10 cellular contexts compared by ENCODE assay signal in genomic region chr5:139181835-139182452, GRCh38. TPM values are rescaled to one million over a fixed set of nuclear protein-coding genes. Genes with fewer than 3 reads are reported as not detected.
DNase-seq lines count a peak whose midpoint lies in the region; ATAC-seq, FAIRE-seq and TF ChIP-seq lines count a peak whose summit lies in the region.
"Had no signal": no experiment of that assay in that cellular context is flagged by ENCODE, and none has a peak within 500 bp of the region (broad histone marks: within the 10 kb centered on the region; RNA-seq: fewer than 3 reads in every experiment).

No MANE protein-coding gene starts in this region.

- H3K27me3 ChIP-seq in HCT116 (ENCODE audit: insufficient read depth, low read length) (no peaks in the 10 kb centered on the region), Caco-2 (replicated peaks; ENCODE audit: control insufficient read depth, insufficient read depth, low read length) (no peaks in the 10 kb centered on the region), GM23338 (ENCODE audit: insufficient read depth) (no peaks in the 10 kb centered on the region)

- FAIRE-seq in A549 (lab: Jason Lieb, UNC), result no peak

- H3K4me2 ChIP-seq in A549 (peak overlapping the region; percentile 43; the same call in 2 of the 3 replicates), HCT116 (ENCODE audit: low read length) (peak overlapping the region; percentile 40), GM23338 (no peak overlapping the region)

- POLR2A ChIA-PET in A549 (lab: Yijun Ruan, JAX) (no interaction called here), HCT116 (lab: Charles Lee) (no interaction called here), Caco-2 (lab: Charles Lee) (interaction anchor here (0.6 kb wide), 2 partner anchors 10 to 111 kb away, joined by 6 to 9 read pairs; no protein-coding TSS in a partner anchor)

- no peak for TF ChIP-seq EP300 in A549 (IDR thresholded peaks at IDR 0.05)

- H3F3A ChIP-seq in GM23338 (replicated peaks; ENCODE audit: low read depth), result no peaks in the 10 kb centered on the region

- TF ChIP-seq RAD21 in A549 (conservative IDR thresholded peaks at IDR 0.05 in 1 of 2, IDR thresholded peaks at IDR 0.05 in 1 of 2) (no peak), HCT116 (IDR thresholded peaks at IDR 0.05; ENCODE audit: low read depth) (no peak)

- intact Hi-C loops in HCT116 (cut with micrococcal nuclease) (no loop called here), left colon (cut with DNase I, micrococcal nuclease) (no loop called here), Caco-2 (cut with micrococcal nuclease; ENCODE audit: unreplicated experiment) (no loop called here)

- H3K4me1 Mint-ChIP-seq in Caco-2 (ENCODE audit: low read depth, unreplicated experiment) (peaks cover 10% of the 10 kb centered on the region), GM23338 (peaks cover 16% of the 10 kb centered on the region)

- H3K36me3 Mint-ChIP-seq in Caco-2 (ENCODE audit: insufficient read depth, unreplicated experiment), result peaks cover 3% of the 10 kb centered on the region
- H3K36me3 Mint-ChIP-seq in GM23338 (ENCODE audit: low read depth), result no peaks in the 10 kb centered on the region

- H2AFZ ChIP-seq in HCT116 (ENCODE audit: low read depth, low read length, poor library complexity, severe bottlenecking), result no peak overlapping the region
- no peak overlapping the region for H2AFZ ChIP-seq in GM23338

- H3K27me3 Mint-ChIP-seq in Caco-2 (ENCODE audit: insufficient read depth, unreplicated experiment) (no peaks in the 10 kb centered on the region), GM23338 (ENCODE audit: insufficient read depth, low read depth, poor library complexity) (peaks cover 2% of the 10 kb centered on the region)
- H3K27me3 Mint-ChIP-seq: CD8-positive, alpha-beta memory T cell had no signal

- H3K4me3 ChIP-seq in A549 (no peak overlapping the region), HCT116 (replicated peaks in 1 of 2; ENCODE audit: low read depth in 1 of 2, low read length in 2 of 2) (no peak overlapping the region), astrocyte of the spinal cord (ENCODE audit: low read depth, low read length) (no peak overlapping the region), Caco-2 (ENCODE audit: low read depth, low read length) (no peak overlapping the region), GM23338 (no peak overlapping the region)

- H3K9me3 Mint-ChIP-seq in Caco-2 (ENCODE audit: unreplicated experiment) (no peaks in the 10 kb centered on the region), GM23338 (no peaks in the 10 kb centered on the region)
- H3K9me3 Mint-ChIP-seq: CD8-positive, alpha-beta memory T cell had no signal

- H4K20me1 ChIP-seq in HCT116 (ENCODE audit: insufficient read depth) (no peaks in the 10 kb centered on the region), GM23338 (replicated peaks; ENCODE audit: insufficient read depth) (no peaks in the 10 kb centered on the region; the same call in 1 of the 2 replicates)

- no peak overlapping the region for H3K9ac ChIP-seq in HCT116 (ENCODE audit: low read length)

- RAD21 ChIA-PET in HCT116 (lab: Charles Lee; ENCODE audit: low non-redundant PET in 1 of 2, low total read pairs in 2 of 2, uncharacterized antibody in 2 of 2, unreplicated experiment in 2 of 2), result no interaction called here

- H3K36me3 ChIP-seq in HCT116 (ENCODE audit: control insufficient read depth in 1 of 2, insufficient read depth in 2 of 2, low read length in 2 of 2) (no peaks in the 10 kb centered on the region), Caco-2 (ENCODE audit: control insufficient read depth, insufficient read depth, low read length) (no peaks in the 10 kb centered on the region), GM23338 (ENCODE audit: insufficient read depth) (no peaks in the 10 kb centered on the region)

- TF ChIP-seq CTCF in A549 (IDR thresholded peaks at IDR 0.05) (no peak), HCT116 (IDR thresholded peaks at IDR 0.05 in 2 of 3, conservative IDR thresholded peaks at IDR 0.05 in 1 of 3; ENCODE audit: borderline replicate concordance in 1 of 3, insufficient read depth in 1 of 3, low read depth in 2 of 3, low read length in 2 of 3) (no peak), astrocyte of the spinal cord (IDR thresholded peaks at IDR 0.05; ENCODE audit: low read depth, low read length) (no peak), Caco-2 (IDR thresholded peaks at IDR 0.05; ENCODE audit: insufficient read depth in 1 of 2, low read depth in 1 of 2, low read length in 1 of 2, severe bottlenecking in 1 of 2, unreplicated experiment in 1 of 2) (no peak), GM23338 (conservative IDR thresholded peaks at IDR 0.05; ENCODE audit: low read depth in 2 of 2) (no peak)

- H3K79me2 ChIP-seq in HCT116 (ENCODE audit: insufficient read depth, low read length) (peaks cover 8% of the 10 kb centered on the region; the same call in 1 of the 2 replicates), GM23338 (replicated peaks; ENCODE audit: insufficient read depth) (no peaks in the 10 kb centered on the region)

- BruUV-seq in HCT116 (replicated peaks; lab: Mats Ljungman, UMichigan) (no TSS peak), Caco-2 (replicated peaks; lab: Mats Ljungman, UMichigan) (no TSS peak)

- H3K27ac ChIP-seq in A549 (peak overlapping the region in 1 of 2 experiments; percentile 36; a peak in 1 of 6 replicates), HCT116 (ENCODE audit: low read depth, low read length) (no peak overlapping the region), GM23338 (ENCODE audit: low read depth) (no peak overlapping the region)

- TF ChIP-seq POLR2A in A549 (IDR thresholded peaks at IDR 0.05; ENCODE audit: low read length) (no peak), HCT116 (IDR thresholded peaks at IDR 0.05; ENCODE audit: borderline replicate concordance, extremely low read depth, insufficient read depth, insufficient read length) (no peak)

- no peaks in the 10 kb centered on the region for H3K9me3 ChIP-seq in A549
- H3K9me3 ChIP-seq in HCT116 (ENCODE audit: control insufficient read depth in 1 of 2, insufficient read depth in 1 of 2, low read depth in 1 of 2, low read length in 2 of 2), result no peaks in the 10 kb centered on the region
- no peaks in the 10 kb centered on the region for H3K9me3 ChIP-seq in Caco-2

- H3K4me3 Mint-ChIP-seq in Caco-2 (ENCODE audit: unreplicated experiment), result no peak overlapping the region
- no peak overlapping the region for H3K4me3 Mint-ChIP-seq in GM23338
- H3K4me3 Mint-ChIP-seq: CD8-positive, alpha-beta memory T cell had no signal

- H3K27ac Mint-ChIP-seq in Caco-2 (ENCODE audit: unreplicated experiment), result no peak overlapping the region
- no peak overlapping the region for H3K27ac Mint-ChIP-seq in GM23338
- H3K27ac Mint-ChIP-seq: CD8-positive, alpha-beta memory T cell had no signal

- peak in 1 of 2 experiments; percentile 20 for DNase-seq in A549 (ENCODE audit: low read depth in 1 of 2, low spot score in 1 of 2)
- peak; percentile 36 for DNase-seq in HCT116 (ENCODE audit: low read depth, low spot score)
- peak; percentile 40 for DNase-seq in astrocyte of the spinal cord (ENCODE audit: low read depth, low spot score)
- DNase-seq in left colon, result peak in 1 of 2 donors; percentile 15
- no peak for DNase-seq in NCI-H1436 (lab: John Stamatoyannopoulos, UW)
- DNase-seq in Caco-2, result no peak
- DNase-seq in GM23338 (ENCODE audit: low spot score), result no peak
- DNase-seq in NCI-H1436 treated with DMSO at 0.1 percent for 48 hours (lab: John Stamatoyannopoulos, UW), result no peak
- DNase-seq: CD8-positive, alpha-beta memory T cell; T1000 had no signal

- in situ Hi-C loops in astrocyte of the spinal cord (cut with HindIII; ENCODE audit: low sequenced_read_pairs), result no loop called here

- peak; percentile 20 to 50; a peak in 1 of 6 replicates for ATAC-seq in A549
- ATAC-seq in HCT116, result peak; percentile 79
- peak; percentile 56 for ATAC-seq in left colon
- no peak for ATAC-seq in GM23338

- CTCF ChIA-PET in A549 (lab: Yijun Ruan, JAX) (no interaction called here), HCT116 (lab: Charles Lee) (no interaction called here), Caco-2 (lab: Charles Lee) (no interaction called here)

- no peaks in the 10 kb centered on the region for H3K9me2 ChIP-seq in HCT116 (ENCODE audit: insufficient read depth)
- H3K9me2 ChIP-seq in GM23338 (ENCODE audit: insufficient read depth), result no peaks in the 10 kb centered on the region

- 76% methylated on average over 8 of the region's 8 CpGs for WGBS in A549 (ENCODE audit: missing lambda C conversion rate)

- H3K4me1 ChIP-seq in A549, result peaks cover 24% of the 10 kb centered on the region
- peaks cover 14 to 21% of the 10 kb centered on the region in 2 experiments for H3K4me1 ChIP-seq in HCT116 (ENCODE audit: control insufficient read depth in 1 of 2, insufficient read depth in 2 of 2, low read length in 2 of 2)
- H3K4me1 ChIP-seq in Caco-2, result no peaks in the 10 kb centered on the region
- H3K4me1 ChIP-seq in GM23338 (ENCODE audit: insufficient read depth), result no peaks in the 10 kb centered on the region

TF ChIP-seq in A549, 52 proteins besides CTCF, POLR2A, EP300 and RAD21:
- TF ChIP-seq CEBPB (IDR thresholded peaks at IDR 0.05) (peak; percentile 57 to 68; a peak in 3 of 4 replicates), TFCP2L1 (CRISPR knock-in tag; IDR thresholded peaks at IDR 0.05) (no peak)

TF ChIP-seq in HCT116, 20 proteins besides CTCF, POLR2A, EP300 and RAD21 (continues in another document):
- no peak for TF ChIP-seq EGR1 (IDR thresholded peaks at IDR 0.05; ENCODE audit: low read depth)
- no peak for TF ChIP-seq EZH2 (IDR thresholded peaks at IDR 0.05)
- TF ChIP-seq YY1 (IDR thresholded peaks at IDR 0.05; ENCODE audit: extremely low read depth, insufficient replicate concordance, low read depth, low read length), result no peak
- TF ChIP-seq ELF1 (IDR thresholded peaks at IDR 0.05; ENCODE audit: borderline replicate concordance, low read depth), result no peak
- 0 out of 2 replicates have a peak, but pooled peaks have one; percentile 60 for TF ChIP-seq CBX3 (IDR thresholded peaks at IDR 0.05; ENCODE audit: low read depth)

TF ChIP-seq in GM23338, 12 proteins besides CTCF, POLR2A, EP300 and RAD21 (continues in another document):
- no peak for TF ChIP-seq NANOG (IDR thresholded peaks at IDR 0.05; ENCODE audit: borderline replicate concordance)

RNA-seq across cellular contexts. Expression of gene SIL1, which starts 16.2 kb away (rescaled TPM):
- polyA plus RNA-seq in A549 (2011; rRNA removed), result 28.5 and 45.5 TPM in 2 replicates
- 33.5 and 38.8 TPM in 2 replicates for polyA plus RNA-seq in A549 (2012; cell fraction: cytosol; rRNA removed)
- 45.6 and 67.8 TPM in 2 replicates for polyA plus RNA-seq in A549 (2012; cell fraction: nucleus; rRNA removed)
- polyA plus RNA-seq in A549 (2017; fragmentation: RNase III; extraction: RNeasy Plus Mini Kit Qiagen cat#74134 plus additional on column Dnase treatment), result 23.0 to 31.7 TPM (median 27.6 TPM) in 3 replicates
- 23.8 and 24.8 TPM in 2 replicates for polyA minus RNA-seq in A549 (2011; rRNA and poly(A)+ RNA removed)
- 34.0 TPM for total RNA-seq in HCT116 (2021; ENCODE audit: unreplicated experiment)
- polyA plus RNA-seq in HCT116 (2012), result 36.6 and 63.3 TPM in 2 replicates
- 10 to 100 TPM; 29.9 to 33.0 TPM for total RNA-seq in left colon
- total RNA-seq in Caco-2 (2022), result 29.7 and 31.5 TPM in 2 replicates
- 5.9 and 11.5 TPM in 2 replicates for total RNA-seq in GM23338 (2014; rRNA removed; shearing (Covaris generic))
- polyA plus RNA-seq in GM23338 (2016; fragmentation: Nextera tagmentation; extraction: Ambion mirVana), result 5.5 and 6.7 TPM in 2 replicates

Comparison
In these comparisons a context has a peak if more than half of its experiments do, and no peak if none do; other contexts are left out.
1. DNase-seq: peak in HCT116 (single experiment) and astrocyte of the spinal cord (single experiment); none in NCI-H1436 (single experiment), Caco-2 (0 of 2), GM23338 (single experiment) and NCI-H1436 treated with DMSO at 0.1 percent for 48 hours (single experiment).
2. Of the 6 proteins assayed by ChIP-seq in both A549 and HCT116: peak only in A549: none; only in HCT116: none; in both: CEBPB; in neither: 5.